12 cellular contexts compared by ENCODE assay signal in the genomic region with DNA sequence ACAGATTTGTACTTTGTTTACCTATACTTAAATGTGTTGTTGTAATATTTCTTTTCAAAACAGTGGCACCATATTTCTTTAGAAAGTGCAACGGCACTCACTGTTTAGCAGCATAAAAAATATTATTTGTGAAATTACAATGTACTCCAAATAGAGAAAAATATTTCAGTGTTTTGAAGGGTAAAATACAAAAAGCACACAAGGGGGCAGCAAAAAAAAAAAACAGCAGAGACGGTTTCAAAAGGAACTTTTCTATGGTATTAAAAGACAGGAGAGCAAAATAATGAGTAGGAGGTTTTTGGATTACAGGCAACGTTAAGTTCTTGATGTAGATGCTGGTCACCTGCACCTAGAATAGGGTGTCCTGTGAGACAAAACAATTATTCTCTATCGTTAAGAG. TPM values are rescaled to one million over a fixed set of nuclear protein-coding genes. Genes with fewer than 3 reads are reported as not detected.
A peak's percentile ranks its signal among the peaks of the same experiment; 100 is the strongest.
DNase-seq lines count a peak whose midpoint lies in the region; ATAC-seq and TF ChIP-seq lines count a peak whose summit lies in the region.
"Had no signal": no experiment of that assay in that cellular context is flagged by ENCODE, and none has a peak within 500 bp of the region (broad histone marks: within the 10 kb centered on the region; RNA-seq: fewer than 3 reads in every experiment).

No MANE protein-coding gene starts in this region.

- peak overlapping the region; percentile 20 to 90 (median 80) for H3K27ac Mint-ChIP-seq in brain
- H3K27ac Mint-ChIP-seq in natural killer cell treated with Interleukin-12 subunit alpha and Interleukin-12 subunit beta and Interleukin-15 and Interleukin-18, amount 100 ng/mL, for 72 hours, result no peak overlapping the region
- H3K27ac Mint-ChIP-seq: effector memory CD8-positive, alpha-beta T cell had no signal

- H3K36me3 ChIP-seq in IMR-90 (ENCODE audit: control insufficient read depth, insufficient read depth, low read length) (no peaks in the 10 kb centered on the region), ascending aorta (no peaks in the 10 kb centered on the region)
- H3K36me3 ChIP-seq: lower lobe of right lung had no signal

- H2AK5ac ChIP-seq in IMR-90 (ENCODE audit: low read depth, low read length), result no peak overlapping the region

- CTCF ChIA-PET in IMR-90 (lab: Yijun Ruan, JAX), result no interaction called here

- TF ChIP-seq POLR2A in IMR-90 (IDR thresholded peaks at IDR 0.05; ENCODE audit: low read depth, low read length), result no peak

- H3K4me3 ChIP-seq in IMR-90 (ENCODE audit: insufficient read depth, low read depth, low read length) (peak overlapping the region; percentile 19; the same call in 1 of the 2 replicates), ascending aorta (no peak overlapping the region)
- H3K4me3 ChIP-seq: lower lobe of right lung had no signal

- H2BK120ac ChIP-seq in IMR-90 (ENCODE audit: low read depth, low read length), result no peak overlapping the region

- peaks cover 3 to 13% (median 5%) of the 10 kb centered on the region in 5 experiments for H3K9me3 Mint-ChIP-seq in brain
- H3K9me3 Mint-ChIP-seq in natural killer cell treated with Interleukin-12 subunit alpha and Interleukin-12 subunit beta and Interleukin-15 and Interleukin-18, amount 100 ng/mL, for 72 hours, result no peaks in the 10 kb centered on the region
- H3K9me3 Mint-ChIP-seq: effector memory CD8-positive, alpha-beta T cell had no signal

- H3K9me1 ChIP-seq in IMR-90 (ENCODE audit: insufficient read depth, low read length), result no peaks in the 10 kb centered on the region

- peak overlapping the region; percentile 81 to 91 (median 90) for H3K4me3 Mint-ChIP-seq in brain
- peak overlapping the region; percentile 54 for H3K4me3 Mint-ChIP-seq in natural killer cell treated with Interleukin-12 subunit alpha and Interleukin-12 subunit beta and Interleukin-15 and Interleukin-18, amount 100 ng/mL, for 72 hours
- H3K4me3 Mint-ChIP-seq: effector memory CD8-positive, alpha-beta T cell had no signal

- H2AK9ac ChIP-seq in IMR-90 (replicated peaks; ENCODE audit: low read depth, low read length, poor library complexity), result no peak overlapping the region

- H2BK5ac ChIP-seq in IMR-90 (ENCODE audit: low read depth, low read length, poor library complexity, severe bottlenecking), result no peak overlapping the region

- H3K36me3 Mint-ChIP-seq in brain, result peaks cover 4% of the 10 kb centered on the region
- H3K36me3 Mint-ChIP-seq in natural killer cell treated with Interleukin-12 subunit alpha and Interleukin-12 subunit beta and Interleukin-15 and Interleukin-18, amount 100 ng/mL, for 72 hours, result no peaks in the 10 kb centered on the region

- no peaks in the 10 kb centered on the region; a peak in 1 of 4 replicates for H3K79me1 ChIP-seq in IMR-90 (ENCODE audit: low read depth in 1 of 2, low read length in 2 of 2)

- peaks cover 10% of the 10 kb centered on the region for H3K27me3 Mint-ChIP-seq in brain
- H3K27me3 Mint-ChIP-seq in natural killer cell treated with Interleukin-12 subunit alpha and Interleukin-12 subunit beta and Interleukin-15 and Interleukin-18, amount 100 ng/mL, for 72 hours, result peaks cover 14 to 16% of the 10 kb centered on the region in 2 donors

- H3K27me3 ChIP-seq in IMR-90 (ENCODE audit: control insufficient read depth, insufficient read depth, low read length) (no peaks in the 10 kb centered on the region), ascending aorta (no peaks in the 10 kb centered on the region)

- H3K27ac ChIP-seq in IMR-90 (ENCODE audit: insufficient read depth, low read length), result no peak overlapping the region
- no peak overlapping the region for H3K27ac ChIP-seq in ascending aorta
- H3K27ac ChIP-seq: lower lobe of right lung had no signal

- H3K4me1 ChIP-seq in IMR-90 (ENCODE audit: control insufficient read depth, insufficient read depth, low read length) (no peaks in the 10 kb centered on the region), ascending aorta (no peaks in the 10 kb centered on the region)
- H3K4me1 ChIP-seq: lower lobe of right lung had no signal

- dilution Hi-C loops in IMR-90 (cut with HindIII; ENCODE audit: low sequenced_read_pairs, unreplicated experiment), result no loop called here

- H3K23ac ChIP-seq in IMR-90 (ENCODE audit: low read depth, low read length), result no peak overlapping the region

- ATAC-seq in IMR-90 (ENCODE audit: low read depth) (no peak), GM18870 (IDR thresholded peaks at IDR 0.05; ENCODE audit: unreplicated experiment) (no peak)
- ATAC-seq in natural killer cell treated with Interleukin-12 subunit alpha and Interleukin-12 subunit beta and Interleukin-15 and Interleukin-18, amount 100 ng/mL, for 72 hours, result no peak
- ATAC-seq: effector memory CD8-positive, alpha-beta T cell; lower lobe of right lung had no signal

- peaks cover 24% of the 10 kb centered on the region for H3K4me1 Mint-ChIP-seq in brain
- H3K4me1 Mint-ChIP-seq in natural killer cell treated with Interleukin-12 subunit alpha and Interleukin-12 subunit beta and Interleukin-15 and Interleukin-18, amount 100 ng/mL, for 72 hours (ENCODE audit: low read depth in 2 of 2), result peaks cover 0 to 9% of the 10 kb centered on the region in 2 donors

- DNase-seq in DMS114 treated with DMSO at 0.1 percent for 48 hours (lab: John Stamatoyannopoulos, UW; ENCODE audit: unreplicated experiment), result peak; percentile 8
- DNase-seq in IMR-90, result no peak
- DNase-seq in natural killer cell treated with Interleukin-12 subunit alpha and Interleukin-12 subunit beta and Interleukin-15 and Interleukin-18, amount 100 ng/mL, for 72 hours (ENCODE audit: low spot score), result no peak
- no peak for DNase-seq in ascending aorta (ENCODE audit: low spot score in 2 of 2)
- DNase-seq in hepatic stellate cell (ENCODE audit: low spot score), result no peak
- DNase-seq in stimulated activated CD4-positive, alpha-beta T cell treated with anti-CD3 and anti-CD28 coated beads, Interleukin-2, amount 100 ng/mL, for 24 hours, result no peak
- DNase-seq: effector memory CD8-positive, alpha-beta T cell; lower lobe of right lung; NCI-H1092 treated with DMSO at 0.1 percent for 48 hours; Right ventricle myocardium superior had no signal

- no peak overlapping the region for H3K14ac ChIP-seq in IMR-90 (replicated peaks; ENCODE audit: low read depth, low read length)

- BruUV-seq in IMR-90 (replicated peaks; lab: Mats Ljungman, UMichigan), result no TSS peak

- H3K9ac ChIP-seq in IMR-90 (ENCODE audit: low read depth, low read length), result no peak overlapping the region

- H3K9me3 ChIP-seq in IMR-90 (ENCODE audit: control insufficient read depth, insufficient read depth, low read length) (0 out of 2 replicates have a peak, but pooled peaks cover 2% of the 10 kb centered on the region), ascending aorta (no peaks in the 10 kb centered on the region)
- H3K9me3 ChIP-seq: lower lobe of right lung had no signal

- no peak overlapping the region for H3K4ac ChIP-seq in IMR-90 (ENCODE audit: low read depth, low read length)

- POLR2A ChIA-PET in IMR-90 (lab: Charles Lee; ENCODE audit: unreplicated experiment), result no interaction called here

- no CpG with 5 or more reads among the region's 4 CpGs for WGBS in IMR-90 (ENCODE audit: extremely low coverage in 2 of 2, insufficient read length in 1 of 2), 2 experiments

- H4K20me1 ChIP-seq in IMR-90 (ENCODE audit: insufficient read depth, low read length), result no peaks in the 10 kb centered on the region

- no peak overlapping the region for H4K8ac ChIP-seq in IMR-90 (ENCODE audit: low read depth in 2 of 2, low read length in 2 of 2)

- H2BK15ac ChIP-seq in IMR-90 (ENCODE audit: low read depth, low read length), result no peak overlapping the region

- H2AFZ ChIP-seq in IMR-90 (replicated peaks; ENCODE audit: low read length, poor library complexity), result no peak overlapping the region

- 0 out of 2 replicates have a peak, but pooled peaks have one; percentile 25 for TF ChIP-seq CTCF in IMR-90 (conservative IDR thresholded peaks at IDR 0.05; ENCODE audit: low read depth, low read length)
- peak in 1 of 2 experiments; percentile 39 for TF ChIP-seq CTCF in brain (conservative IDR thresholded peaks at IDR 0.05)
- TF ChIP-seq CTCF in ascending aorta (IDR thresholded peaks at IDR 0.05), result no peak

- no peak overlapping the region for H3K18ac ChIP-seq in IMR-90 (ENCODE audit: low read depth, low read length)

- no peak overlapping the region for H2BK20ac ChIP-seq in IMR-90 (ENCODE audit: low read depth, low read length)

- intact Hi-C loops in IMR-90 (cut with micrococcal nuclease), result no loop called here
- intact Hi-C loops in ascending aorta (cut with DNase I), result no loop called here

- no peak overlapping the region for H4K91ac ChIP-seq in IMR-90 (ENCODE audit: insufficient read depth, low read depth, low read length)

- in situ Hi-C loops in IMR-90 (cut with MboI; ENCODE audit: low sequenced_read_pairs), result no loop called here

- H3K56ac ChIP-seq in IMR-90 (ENCODE audit: extremely low read depth, insufficient read depth, low read length), result no peak overlapping the region

- no peak for TF ChIP-seq RAD21 in IMR-90 (IDR thresholded peaks at IDR 0.05; ENCODE audit: low read length)

- H4K5ac ChIP-seq in IMR-90 (ENCODE audit: low read depth, low read length), result no peak overlapping the region

- peak overlapping the region; percentile 71; the same call in 1 of the 2 replicates for H3K4me2 ChIP-seq in IMR-90 (ENCODE audit: low read depth, low read length)

TF ChIP-seq in IMR-90, 13 proteins besides CTCF, POLR2A, EP300 and RAD21 (continues in another document):
- no peak for TF ChIP-seq MAZ (IDR thresholded peaks at IDR 0.05; ENCODE audit: borderline replicate concordance, low read depth, low read length)
- no peak for TF ChIP-seq RCOR1 (IDR thresholded peaks at IDR 0.05; ENCODE audit: insufficient replicate concordance, low read length)
- TF ChIP-seq BHLHE40 (IDR thresholded peaks at IDR 0.05; ENCODE audit: low read depth, low read length), result no peak
- no peak for TF ChIP-seq CHD1 (IDR thresholded peaks at IDR 0.05; ENCODE audit: low read depth, low read length)
- TF ChIP-seq USF2 (IDR thresholded peaks at IDR 0.05; ENCODE audit: low read depth, low read length), result no peak
- no peak for TF ChIP-seq CEBPB (IDR thresholded peaks at IDR 0.05; ENCODE audit: low read depth, low read length)
- TF ChIP-seq FOS (IDR thresholded peaks at IDR 0.05; ENCODE audit: low read depth, low read length), result no peak

RNA-seq across cellular contexts. Expression of gene NUDT11, which starts 2.0 kb away (rescaled TPM):
- total RNA-seq in IMR-90 (2012; rRNA removed) (13.8 and 19.2 TPM in 2 replicates), ascending aorta (1.7 TPM)
- polyA plus RNA-seq in IMR-90 (2012; rRNA removed) (10.6 and 12.6 TPM in 2 replicates), brain (ENCODE audit: insufficient read depth, low read depth, low replicate concordance) (17.4 TPM)
- 5.6 and 10.5 TPM in 2 replicates for polyA plus RNA-seq in IMR-90 (2012; cell fraction: cytosol; rRNA removed)
- 2.4 and 11.2 TPM in 2 replicates for polyA plus RNA-seq in IMR-90 (2012; cell fraction: nucleus; rRNA removed; ENCODE audit: low replicate concordance)
- 1 to 10 TPM; 1.1 to 1.3 TPM for total RNA-seq in natural killer cell treated with Interleukin-12 subunit alpha and Interleukin-12 subunit beta and Interleukin-15 and Interleukin-18, amount 100 ng/mL, for 72 hours
- total RNA-seq: Right ventricle myocardium superior had no signal

Comparison
In these comparisons a context has a peak if more than half of its experiments do, and no peak if none do; other contexts are left out.
1. H3K27ac Mint-ChIP-seq: peak in brain (5 of 5); none in natural killer cell treated with Interleukin-12 subunit alpha and Interleukin-12 subunit beta and Interleukin-15 and Interleukin-18, amount 100 ng/mL, for 72 hours (0 of 2).